Comparison of ENCODE assay signal across 8 cellular contexts in genomic region chrX:111095974-111096870, GRCh38. TPM values are rescaled to one million over a fixed set of nuclear protein-coding genes. Genes with fewer than 3 reads are reported as not detected.
DNase-seq lines count a peak whose midpoint lies in the region; ATAC-seq and TF ChIP-seq lines count a peak whose summit lies in the region.

Gene PAK3 (plus strand): TSS chrX:111096191. CDS start chrX:111123104, 26,913 bp downstream.

- peak within 1 kb of the TSS; percentile 84 for H3K27ac ChIP-seq in neural cell (ENCODE audit: low read length)

- H3K4me3 Mint-ChIP-seq in activated T-helper 1 cell treated with anti-CD3 and anti-CD28 coated beads, Interleukin-12 subunit alpha, Interleukin-12 subunit beta, Interleukin-2, Interleukin-4 antibody, amounts not matched to agents 30 ng/mL and 10 ng/mL and 1 ng/mL, durations not matched to agents 14 hours and 24 hours and 36 hours, result peak within 1 kb of the TSS; percentile 78

- no peaks in the 10 kb centered on the region for H3F3A ChIP-seq in neural cell (ENCODE audit: insufficient read depth, low read length, poor library complexity, severe bottlenecking)

- no peaks in the 10 kb centered on the region for H3K9me3 Mint-ChIP-seq in activated T-helper 1 cell treated with anti-CD3 and anti-CD28 coated beads, Interleukin-12 subunit alpha, Interleukin-12 subunit beta, Interleukin-2, Interleukin-4 antibody, amounts not matched to agents 30 ng/mL and 10 ng/mL and 1 ng/mL, durations not matched to agents 14 hours and 24 hours and 36 hours

- peak within 1 kb of the TSS; percentile 42 for H3K4me3 ChIP-seq in BJ (ENCODE audit: low read depth, low read length)
- H3K4me3 ChIP-seq in fibroblast of villous mesenchyme (ENCODE audit: low read depth, low read length), result peak within 1 kb of the TSS; percentile 54
- H3K4me3 ChIP-seq in neural cell (ENCODE audit: low read length), result peak within 1 kb of the TSS; percentile 74

- no peak within 1 kb of the TSS for H3K27ac Mint-ChIP-seq in activated T-helper 1 cell treated with anti-CD3 and anti-CD28 coated beads, Interleukin-12 subunit alpha, Interleukin-12 subunit beta, Interleukin-2, Interleukin-4 antibody, amounts not matched to agents 30 ng/mL and 10 ng/mL and 1 ng/mL, durations not matched to agents 14 hours and 24 hours and 36 hours

- no peak for TF ChIP-seq EP300 in neural cell (conservative IDR thresholded peaks at IDR 0.05; ENCODE audit: poor library complexity, severe bottlenecking)

- no peaks in the 10 kb centered on the region for H3K9me2 ChIP-seq in neural cell (ENCODE audit: insufficient read depth, low read length)

- no peaks in the 10 kb centered on the region for H3K27me3 ChIP-seq in BJ (ENCODE audit: control insufficient read depth, insufficient read depth, low read length)
- no peaks in the 10 kb centered on the region for H3K27me3 ChIP-seq in neural cell (ENCODE audit: insufficient read depth, low read depth, low read length)

- H3K4me2 ChIP-seq in neural cell (ENCODE audit: low read length), result peak within 1 kb of the TSS; percentile 39

- DNase-seq in BJ (ENCODE audit: low read depth) (no peak), NCI-H2171 (lab: John Stamatoyannopoulos, UW) (peak; percentile 65), fibroblast of villous mesenchyme (ENCODE audit: low read depth) (peak; percentile 53), GM19240 (ENCODE audit: insufficient read length, low spot score) (no peak)
- DNase-seq in activated T-helper 1 cell treated with anti-CD3 and anti-CD28 coated beads, Interleukin-12 subunit alpha, Interleukin-12 subunit beta, Interleukin-2, Interleukin-4 antibody, amounts not matched to agents 30 ng/mL and 10 ng/mL and 1 ng/mL, durations not matched to agents 14 hours and 24 hours and 36 hours (ENCODE audit: low spot score), result no peak

- H3K36me3 Mint-ChIP-seq in activated T-helper 1 cell treated with anti-CD3 and anti-CD28 coated beads, Interleukin-12 subunit alpha, Interleukin-12 subunit beta, Interleukin-2, Interleukin-4 antibody, amounts not matched to agents 30 ng/mL and 10 ng/mL and 1 ng/mL, durations not matched to agents 14 hours and 24 hours and 36 hours (ENCODE audit: low read depth), result no peaks in the 10 kb centered on the region

- H3K79me2 ChIP-seq in neural cell (replicated peaks; ENCODE audit: insufficient read depth, low read length), result peaks cover 28% of the 10 kb centered on the region

- H3K27me3 Mint-ChIP-seq in activated T-helper 1 cell treated with anti-CD3 and anti-CD28 coated beads, Interleukin-12 subunit alpha, Interleukin-12 subunit beta, Interleukin-2, Interleukin-4 antibody, amounts not matched to agents 30 ng/mL and 10 ng/mL and 1 ng/mL, durations not matched to agents 14 hours and 24 hours and 36 hours (ENCODE audit: insufficient read depth), result peaks cover 24% of the 10 kb centered on the region

- H4K20me1 ChIP-seq in neural cell (ENCODE audit: insufficient read depth), result no peaks in the 10 kb centered on the region

- peaks cover 15% of the 10 kb centered on the region for H3K4me1 Mint-ChIP-seq in activated T-helper 1 cell treated with anti-CD3 and anti-CD28 coated beads, Interleukin-12 subunit alpha, Interleukin-12 subunit beta, Interleukin-2, Interleukin-4 antibody, amounts not matched to agents 30 ng/mL and 10 ng/mL and 1 ng/mL, durations not matched to agents 14 hours and 24 hours and 36 hours (ENCODE audit: low read depth)

- CTCF ChIA-PET in BJ (lab: Yijun Ruan, JAX), result interaction anchor here (0.9 kb wide), 1 partner anchor 12 kb away, joined by 3 read pairs; no protein-coding TSS in a partner anchor

- H3K9ac ChIP-seq in neural cell (ENCODE audit: low read length), result peak within 1 kb of the TSS; percentile 90

- no peak within 1 kb of the TSS for H2AFZ ChIP-seq in neural cell (ENCODE audit: low read depth, low read length)

- peak; percentile 34 for TF ChIP-seq RAD21 in neural cell (conservative IDR thresholded peaks at IDR 0.05)

- ATAC-seq in GM21717 (IDR thresholded peaks at IDR 0.05; ENCODE audit: unreplicated experiment), result peak; percentile 56
- no peak for ATAC-seq in GM18873 (IDR thresholded peaks at IDR 0.05; ENCODE audit: low FRiP score, unreplicated experiment)

- H3K9me3 ChIP-seq in neural cell (ENCODE audit: low read length), result no peaks in the 10 kb centered on the region

- H3K36me3 ChIP-seq in BJ (ENCODE audit: control insufficient read depth, insufficient read depth, low read length) (no peaks in the 10 kb centered on the region), neural cell (ENCODE audit: insufficient read depth, low read length) (no peaks in the 10 kb centered on the region)

- TF ChIP-seq CTCF in BJ (IDR thresholded peaks at IDR 0.05; ENCODE audit: insufficient read depth, low read depth, low read length), result no peak
- TF ChIP-seq CTCF in fibroblast of villous mesenchyme (IDR thresholded peaks at IDR 0.05; ENCODE audit: insufficient read depth, low read depth, low read length), result no peak
- no peak for TF ChIP-seq CTCF in neural cell (IDR thresholded peaks at IDR 0.05; ENCODE audit: poor library complexity, severe bottlenecking)

- intact Hi-C loops in activated T-helper 1 cell treated with anti-CD3 and anti-CD28 coated beads, Interleukin-12 subunit alpha, Interleukin-12 subunit beta, Interleukin-2, Interleukin-4 antibody, amounts not matched to agents 30 ng/mL and 10 ng/mL and 1 ng/mL, durations not matched to agents 14 hours and 24 hours and 36 hours (cut with micrococcal nuclease), result loop anchor here (5.0 kb wide), 1 partner anchor 71 kb away; no protein-coding TSS in a partner anchor

- POLR2A ChIA-PET in BJ (lab: Charles Lee), result no interaction called here

TF ChIP-seq in neural cell, 6 proteins besides CTCF, POLR2A, EP300 and RAD21:
- TF ChIP-seq SMC3 (conservative IDR thresholded peaks at IDR 0.05; ENCODE audit: poor library complexity) (no peak), REST (IDR thresholded peaks at IDR 0.05; ENCODE audit: borderline replicate concordance) (peak; percentile 39), MXI1 (conservative IDR thresholded peaks at IDR 0.05; ENCODE audit: poor library complexity, severe bottlenecking) (peak; percentile 21), EZH2 (IDR thresholded peaks at IDR 0.05; ENCODE audit: borderline replicate concordance, insufficient read depth, low read length, poor library complexity, severe bottlenecking) (no peak), TAF1 (IDR thresholded peaks at IDR 0.05; ENCODE audit: low read depth) (no peak), POLR2AphosphoS5 (IDR thresholded peaks at IDR 0.05) (peak; percentile 93)

RNA-seq across cellular contexts. Expression of gene PAK3, which starts in this region (rescaled TPM):
- polyA plus RNA-seq in BJ (2011; rRNA removed) (0.16 TPM in 2 replicates), neural cell (91.2 and 92.4 TPM in 2 replicates)
- 0.14 TPM in 1 of 2 replicates, not detected in the other for polyA minus RNA-seq in BJ (2011; rRNA and poly(A)+ RNA removed)
- total RNA-seq in activated T-helper 1 cell treated with anti-CD3 and anti-CD28 coated beads, Interleukin-12 subunit alpha, Interleukin-12 subunit beta, Interleukin-2, Interleukin-4 antibody, amounts not matched to agents 30 ng/mL and 10 ng/mL and 1 ng/mL, durations not matched to agents 14 hours and 24 hours and 36 hours, result 0.03 TPM in 1 of 2 replicates, not detected in the other
- 0.97 and 2.2 TPM in 2 replicates for total RNA-seq in fibroblast of villous mesenchyme
- 230 and 262 TPM in 2 replicates for polyA minus RNA-seq in neural cell

Comparison
In these comparisons a context has a peak if more than half of its experiments do, and no peak if none do; other contexts are left out.
1. RNA of gene PAK3 (polyA plus RNA-seq): 91.2 to 92.4 TPM in neural cell; 0.16 TPM in BJ; every median in the first group is over 10 times any median in the second.
2. DNase-seq: peak in NCI-H2171 (single experiment) and fibroblast of villous mesenchyme (single experiment); none in BJ (single experiment), activated T-helper 1 cell treated with anti-CD3 and anti-CD28 coated beads, Interleukin-12 subunit alpha, Interleukin-12 subunit beta, Interleukin-2, Interleukin-4 antibody, amounts not matched to agents 30 ng/mL and 10 ng/mL and 1 ng/mL, durations not matched to agents 14 hours and 24 hours and 36 hours (single experiment) and GM19240 (single experiment).
3. Peak in every context shown above with its lines, with median percentiles within 50 percentile points of each other: H3K4me3 ChIP-seq.